Comparison of ENCODE assay signal across 8 cellular contexts in the genomic region with DNA sequence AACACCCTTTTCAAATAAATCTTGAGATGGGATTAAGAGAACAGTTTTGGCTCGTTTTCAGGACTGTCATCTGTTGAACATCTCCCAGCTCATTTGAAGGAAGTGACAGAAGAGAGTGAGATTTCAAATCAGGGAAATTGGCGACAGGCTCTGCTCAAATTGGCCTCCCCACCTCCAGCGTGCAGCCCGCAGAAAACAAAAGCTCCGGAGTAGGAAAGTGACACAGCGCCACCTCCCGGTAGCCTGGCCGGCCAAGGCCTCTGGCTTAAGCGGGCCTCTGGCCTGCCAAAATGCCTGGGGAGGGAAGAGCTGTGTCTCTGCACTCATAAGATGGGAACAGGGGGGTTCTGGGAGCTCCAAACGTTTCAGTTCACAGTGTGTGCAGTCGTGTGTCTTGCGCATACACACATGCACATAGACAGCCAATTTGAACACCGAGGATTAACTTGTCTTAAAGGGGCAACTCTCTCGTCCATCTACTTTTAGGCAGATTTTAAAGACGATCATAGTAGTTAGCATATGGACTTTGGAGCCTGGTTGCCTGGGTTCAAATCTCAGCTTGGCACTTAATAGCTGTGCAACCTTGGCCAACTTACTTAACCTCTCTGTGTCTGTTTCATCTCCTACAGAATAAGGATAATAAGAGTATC.
DNase-seq lines count a peak whose midpoint lies in the region; ATAC-seq and TF ChIP-seq lines count a peak whose summit lies in the region.

No MANE protein-coding gene starts in this region.

- no peak overlapping the region for H3K27ac Mint-ChIP-seq in central memory CD8-positive, alpha-beta T cell (ENCODE audit: low read depth)

- no peaks in the 10 kb centered on the region for H3K4me1 Mint-ChIP-seq in central memory CD8-positive, alpha-beta T cell

- H3K4me3 ChIP-seq in GM06990 (replicated peaks; ENCODE audit: low read depth, low read length) (no peak overlapping the region), WI38 (ENCODE audit: low read depth, low read length) (no peak overlapping the region)

- no peak overlapping the region for H3K4me3 Mint-ChIP-seq in central memory CD8-positive, alpha-beta T cell

- peak; percentile 85 for ATAC-seq in GM21526 (IDR thresholded peaks at IDR 0.05; ENCODE audit: low FRiP score, unreplicated experiment)
- ATAC-seq in central memory CD8-positive, alpha-beta T cell (replicated peaks; ENCODE audit: extremely low read depth, poor library complexity, severe bottlenecking) = peak; percentile 43

- DNase-seq in GM06990 (ENCODE audit: extremely low read depth, insufficient read length) (peak; percentile 49), HUDEP-2 (lab: John Stamatoyannopoulos, UW; ENCODE audit: unreplicated experiment in 76 of 76) (peak in 56 of 76 experiments; percentile 1 to 70 (median 29)), kidney tubule cell (ENCODE audit: low spot score) (peak; percentile 52), cortex of kidney (lab: John Stamatoyannopoulos, UW) (no peak)
- peak; percentile 27 to 39 for DNase-seq in central memory CD8-positive, alpha-beta T cell (ENCODE audit: low spot score in 2 of 2)
- DNase-seq in stimulated activated CD4-positive, alpha-beta T cell treated with anti-CD3 and anti-CD28 coated beads, TNF-alpha, amount 100 ng/mL, for 4 hours (ENCODE audit: low read depth in 3 of 3) = peak; percentile 3 to 24 (median 10)

- H3K9me3 Mint-ChIP-seq in central memory CD8-positive, alpha-beta T cell = no peaks in the 10 kb centered on the region

- no peaks in the 10 kb centered on the region for H3K36me3 ChIP-seq in GM06990 (ENCODE audit: control insufficient read depth, insufficient read depth, low read length)

- H3K27me3 ChIP-seq in GM06990 (replicated peaks; ENCODE audit: control insufficient read depth, insufficient read depth, low read length) = no peaks in the 10 kb centered on the region

- TF ChIP-seq CTCF in GM06990 (IDR thresholded peaks at IDR 0.05; ENCODE audit: insufficient read depth, low read length, poor library complexity, severe bottlenecking) = peak; percentile 94
- peak; percentile 79 for TF ChIP-seq CTCF in WI38 (IDR thresholded peaks at IDR 0.05; ENCODE audit: low read depth, low read length)

- no peaks in the 10 kb centered on the region for H3K36me3 Mint-ChIP-seq in central memory CD8-positive, alpha-beta T cell (ENCODE audit: insufficient read depth)

- H3K27me3 Mint-ChIP-seq in central memory CD8-positive, alpha-beta T cell = no peaks in the 10 kb centered on the region
